Comparison of ENCODE assay signal across 8 cellular contexts in the genomic region with DNA sequence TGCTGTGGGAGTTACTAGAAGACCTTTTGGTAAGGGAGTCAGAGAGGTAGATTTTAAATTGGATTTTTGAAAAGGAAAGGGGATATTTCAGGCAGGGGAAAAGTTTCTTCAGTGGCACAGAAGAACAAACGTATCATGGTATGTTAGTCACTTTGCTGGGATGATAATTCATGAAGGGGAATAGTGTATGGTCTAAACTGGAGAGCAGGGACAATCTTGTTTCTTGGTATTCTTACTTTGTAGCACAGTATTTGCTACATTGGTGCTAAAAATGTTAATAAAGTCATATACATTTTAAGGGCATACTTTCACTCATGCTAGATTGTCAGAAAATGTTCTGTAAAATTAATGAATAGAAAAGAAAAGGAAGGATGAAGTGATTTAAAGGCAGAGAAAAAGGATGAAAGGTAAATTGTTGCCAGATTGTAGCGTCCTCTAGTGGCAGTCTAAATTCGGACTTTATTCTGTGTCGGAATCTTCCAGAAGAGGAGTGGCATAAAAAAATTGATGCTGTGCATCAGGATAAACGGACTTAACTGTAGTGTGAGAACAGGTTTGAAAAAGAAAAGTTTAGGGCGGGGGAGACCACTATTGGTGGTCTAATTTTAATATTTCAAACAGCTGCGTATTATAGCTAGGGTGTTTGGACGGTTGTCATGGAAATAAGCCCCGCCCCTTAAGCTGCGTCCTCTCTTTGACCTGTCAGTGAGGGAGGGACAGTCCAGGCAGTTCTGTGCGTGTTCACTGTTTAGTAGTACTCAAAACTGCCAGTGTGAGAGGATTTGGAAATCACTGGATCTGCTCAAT. TPM values are rescaled to one million over a fixed set of nuclear protein-coding genes. Genes with fewer than 3 reads are reported as not detected.
DNase-seq lines count a peak whose midpoint lies in the region; ATAC-seq and TF ChIP-seq lines count a peak whose summit lies in the region.

A gene with protein sequence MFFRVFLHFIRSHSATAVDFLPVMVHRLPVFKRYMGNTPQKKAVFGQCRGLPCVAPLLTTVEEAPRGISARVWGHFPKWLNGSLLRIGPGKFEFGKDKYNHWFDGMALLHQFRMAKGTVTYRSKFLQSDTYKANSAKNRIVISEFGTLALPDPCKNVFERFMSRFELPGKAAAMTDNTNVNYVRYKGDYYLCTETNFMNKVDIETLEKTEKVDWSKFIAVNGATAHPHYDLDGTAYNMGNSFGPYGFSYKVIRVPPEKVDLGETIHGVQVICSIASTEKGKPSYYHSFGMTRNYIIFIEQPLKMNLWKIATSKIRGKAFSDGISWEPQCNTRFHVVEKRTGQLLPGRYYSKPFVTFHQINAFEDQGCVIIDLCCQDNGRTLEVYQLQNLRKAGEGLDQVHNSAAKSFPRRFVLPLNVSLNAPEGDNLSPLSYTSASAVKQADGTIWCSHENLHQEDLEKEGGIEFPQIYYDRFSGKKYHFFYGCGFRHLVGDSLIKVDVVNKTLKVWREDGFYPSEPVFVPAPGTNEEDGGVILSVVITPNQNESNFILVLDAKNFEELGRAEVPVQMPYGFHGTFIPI (plus strand): TSS at position 724 of the 807 bp plus-strand sequence. CDS start 90 bp downstream, outside the sequence.

- WGBS in esophagus squamous epithelium, 2 donors: 2 to 5% methylated on average over 11 of the region's 11 CpGs

- H3K27ac Mint-ChIP-seq in stimulated activated effector memory CD8-positive, alpha-beta T cell treated with anti-CD3 and anti-CD28 coated beads, Interleukin-12 subunit alpha, Interleukin-12 subunit beta, amount 100 ng/mL, for 72 hours: peak within 1 kb of the TSS; percentile 27

- peak; percentile 54 for DNase-seq in DMS153 treated with DMSO at 0.1 percent for 48 hours (lab: John Stamatoyannopoulos, UW; ENCODE audit: unreplicated experiment)
- DNase-seq in NCI-H226: peak; percentile 62
- DNase-seq in activated CD8-positive, alpha-beta memory T cell treated with anti-CD3 and anti-CD28 coated beads, Interleukin-2, amount 50 U/mL, for 4 hours: peak; percentile 20
- no peak for DNase-seq in esophagus squamous epithelium (lab: John Stamatoyannopoulos, UW)
- DNase-seq in stimulated activated effector memory CD8-positive, alpha-beta T cell treated with anti-CD3 and anti-CD28 coated beads, Interleukin-12 subunit alpha, Interleukin-12 subunit beta, amount 100 ng/mL, for 72 hours (ENCODE audit: low spot score in 2 of 2): peak; percentile 35 to 65
- DNase-seq in OCI-M2 (lab: John Stamatoyannopoulos, UW; ENCODE audit: unreplicated experiment): no peak

- no peaks in the 10 kb centered on the region for H3K9me3 ChIP-seq in esophagus squamous epithelium
- H3K9me3 ChIP-seq in mononuclear cell (ENCODE audit: low read depth, low read length): no peaks in the 10 kb centered on the region

- peaks cover 17% of the 10 kb centered on the region for H3K4me1 Mint-ChIP-seq in stimulated activated effector memory CD8-positive, alpha-beta T cell treated with anti-CD3 and anti-CD28 coated beads, Interleukin-12 subunit alpha, Interleukin-12 subunit beta, amount 100 ng/mL, for 72 hours

- H3K4me1 ChIP-seq in esophagus squamous epithelium (peaks cover 0 to 17% (median 3%) of the 10 kb centered on the region in 3 donors), mononuclear cell (ENCODE audit: insufficient read depth, low read length) (peaks cover 21% of the 10 kb centered on the region)

- peak within 1 kb of the TSS; percentile 48 for H3K4me3 Mint-ChIP-seq in stimulated activated effector memory CD8-positive, alpha-beta T cell treated with anti-CD3 and anti-CD28 coated beads, Interleukin-12 subunit alpha, Interleukin-12 subunit beta, amount 100 ng/mL, for 72 hours

- H3K27ac ChIP-seq in esophagus squamous epithelium: peak within 1 kb of the TSS; percentile 11 to 70 (median 64)

- no peaks in the 10 kb centered on the region for H3K36me3 Mint-ChIP-seq in stimulated activated effector memory CD8-positive, alpha-beta T cell treated with anti-CD3 and anti-CD28 coated beads, Interleukin-12 subunit alpha, Interleukin-12 subunit beta, amount 100 ng/mL, for 72 hours

- no peaks in the 10 kb centered on the region for H3K36me3 ChIP-seq in esophagus squamous epithelium

- H3K4me3 ChIP-seq in esophagus squamous epithelium: peak within 1 kb of the TSS; percentile 7 to 54 (median 32)
- H3K4me3 ChIP-seq in mononuclear cell (ENCODE audit: low read length): peak within 1 kb of the TSS; percentile 15

- peak; percentile 79 for ATAC-seq in HG02571 (IDR thresholded peaks at IDR 0.05; ENCODE audit: unreplicated experiment)
- peak; percentile 89 for ATAC-seq in stimulated activated effector memory CD8-positive, alpha-beta T cell treated with anti-CD3 and anti-CD28 coated beads, Interleukin-12 subunit alpha, Interleukin-12 subunit beta, amount 100 ng/mL, for 72 hours

- H3K27me3 ChIP-seq in esophagus squamous epithelium: no peaks in the 10 kb centered on the region
- H3K27me3 ChIP-seq in mononuclear cell (ENCODE audit: insufficient read depth, low read length): peaks cover 7% of the 10 kb centered on the region

- intact Hi-C loops in esophagus squamous epithelium (cut with DNase I): loop anchor here (10.0 kb wide), 1 partner anchor 60 kb away; no protein-coding TSS in a partner anchor

- no peak for TF ChIP-seq POLR2A in esophagus squamous epithelium (IDR thresholded peaks at IDR 0.05)

- peak; percentile 65 to 92 (median 80) for TF ChIP-seq CTCF in esophagus squamous epithelium (IDR thresholded peaks at IDR 0.05)

- no peaks in the 10 kb centered on the region for H3K9me3 Mint-ChIP-seq in stimulated activated effector memory CD8-positive, alpha-beta T cell treated with anti-CD3 and anti-CD28 coated beads, Interleukin-12 subunit alpha, Interleukin-12 subunit beta, amount 100 ng/mL, for 72 hours

RNA-seq across cellular contexts. Expression of the gene that starts here (rescaled TPM):
- total RNA-seq in esophagus squamous epithelium (10 to 100 TPM in 2 of 4 donors, 1 to 10 TPM in 2; 2.7 to 17.0 (median 9.5) TPM), mononuclear cell (1.4 TPM)

Comparison
In these comparisons a context has a peak if more than half of its experiments do, and no peak if none do; other contexts are left out.
1. DNase-seq: peak in DMS153 treated with DMSO at 0.1 percent for 48 hours (single experiment), NCI-H226 (single experiment), activated CD8-positive, alpha-beta memory T cell treated with anti-CD3 and anti-CD28 coated beads, Interleukin-2, amount 50 U/mL, for 4 hours (single experiment) and stimulated activated effector memory CD8-positive, alpha-beta T cell treated with anti-CD3 and anti-CD28 coated beads, Interleukin-12 subunit alpha, Interleukin-12 subunit beta, amount 100 ng/mL, for 72 hours (2 of 2); none in esophagus squamous epithelium (single experiment) and OCI-M2 (single experiment).